Comparison of ENCODE assay signal across 10 cellular contexts in genomic region chr5:14155075-14155474, GRCh38. TPM values are rescaled to one million over a fixed set of nuclear protein-coding genes. Genes with fewer than 3 reads are reported as not detected.
DNase-seq lines count a peak whose midpoint lies in the region; ATAC-seq and TF ChIP-seq lines count a peak whose summit lies in the region.
"Had no signal": no experiment of that assay in that cellular context is flagged by ENCODE, and none has a peak within 500 bp of the region (broad histone marks: within the 10 kb centered on the region; RNA-seq: fewer than 3 reads in every experiment).

No MANE protein-coding gene starts in this region.

- no peak overlapping the region for H2AFZ ChIP-seq in osteoblast (ENCODE audit: low read length)

- H3K9me3 ChIP-seq in MG63 (no peaks in the 10 kb centered on the region), osteoblast (ENCODE audit: low read depth, low read length) (no peaks in the 10 kb centered on the region)

- no peak overlapping the region for H3K27ac Mint-ChIP-seq in activated T-cell treated with anti-CD3 and anti-CD28 coated beads, Interleukin-2, amount 50 U/mL, for 24 hours
- H3K27ac Mint-ChIP-seq in activated CD8-positive, alpha-beta T cell treated with anti-CD3 and anti-CD28 coated beads, Interleukin-2, amount 10 ng/mL, durations not matched to agents 7 days and 5 days, result no peak overlapping the region

- peaks cover 94% of the 10 kb centered on the region for H3K79me2 ChIP-seq in osteoblast (ENCODE audit: insufficient read depth, low read length)

- peak; percentile 73 for ATAC-seq in GM18870 (IDR thresholded peaks at IDR 0.05; ENCODE audit: unreplicated experiment)
- ATAC-seq in HG02610 (IDR thresholded peaks at IDR 0.05; ENCODE audit: unreplicated experiment), result peak; percentile 47
- ATAC-seq in activated CD8-positive, alpha-beta T cell treated with anti-CD3 and anti-CD28 coated beads, Interleukin-2, amount 10 ng/mL, durations not matched to agents 7 days and 5 days, result no peak

- H3K27ac ChIP-seq in osteoblast (ENCODE audit: low read depth, low read length), result peak overlapping the region; percentile 97

- peaks cover 1% of the 10 kb centered on the region for H3K4me1 Mint-ChIP-seq in activated T-cell treated with anti-CD3 and anti-CD28 coated beads, Interleukin-2, amount 50 U/mL, for 24 hours (ENCODE audit: low read depth)
- no peaks in the 10 kb centered on the region for H3K4me1 Mint-ChIP-seq in activated CD8-positive, alpha-beta T cell treated with anti-CD3 and anti-CD28 coated beads, Interleukin-2, amount 10 ng/mL, durations not matched to agents 7 days and 5 days (ENCODE audit: low read depth)

- CTCF ChIA-PET in activated CD8-positive, alpha-beta T cell treated with anti-CD3 and anti-CD28 coated beads, Interleukin-2, amount 10 ng/mL, durations not matched to agents 7 days and 5 days (lab: Charles Lee), result no interaction called here

- peaks cover 52% of the 10 kb centered on the region for H4K20me1 ChIP-seq in osteoblast (ENCODE audit: insufficient read depth, low read length)

- peak overlapping the region; percentile 17 for H3K4me3 ChIP-seq in MG63
- H3K4me3 ChIP-seq in osteoblast (ENCODE audit: insufficient read depth, low read length), result no peak overlapping the region

- H3K36me3 Mint-ChIP-seq in activated T-cell treated with anti-CD3 and anti-CD28 coated beads, Interleukin-2, amount 50 U/mL, for 24 hours (ENCODE audit: low read depth), result no peaks in the 10 kb centered on the region
- H3K36me3 Mint-ChIP-seq in activated CD8-positive, alpha-beta T cell treated with anti-CD3 and anti-CD28 coated beads, Interleukin-2, amount 10 ng/mL, durations not matched to agents 7 days and 5 days (ENCODE audit: low read depth), result no peaks in the 10 kb centered on the region

- H3K27me3 ChIP-seq in MG63 (no peaks in the 10 kb centered on the region), osteoblast (ENCODE audit: insufficient read depth, low read length) (no peaks in the 10 kb centered on the region)

- H3K36me3 ChIP-seq in MG63 (peaks cover 40% of the 10 kb centered on the region), osteoblast (ENCODE audit: insufficient read depth, low read length) (no peaks in the 10 kb centered on the region)

- H3K4me3 Mint-ChIP-seq in activated T-cell treated with anti-CD3 and anti-CD28 coated beads, Interleukin-2, amount 50 U/mL, for 24 hours, result no peak overlapping the region
- H3K4me3 Mint-ChIP-seq in activated CD8-positive, alpha-beta T cell treated with anti-CD3 and anti-CD28 coated beads, Interleukin-2, amount 10 ng/mL, durations not matched to agents 7 days and 5 days, result no peak overlapping the region

- H3K27me3 Mint-ChIP-seq in activated T-cell treated with anti-CD3 and anti-CD28 coated beads, Interleukin-2, amount 50 U/mL, for 24 hours, result peaks cover 26% of the 10 kb centered on the region
- H3K27me3 Mint-ChIP-seq in activated CD8-positive, alpha-beta T cell treated with anti-CD3 and anti-CD28 coated beads, Interleukin-2, amount 10 ng/mL, durations not matched to agents 7 days and 5 days (ENCODE audit: low read depth), result peaks cover 10% of the 10 kb centered on the region

- H3K4me1 ChIP-seq in osteoblast (ENCODE audit: insufficient read depth, low read length), result peaks cover 62% of the 10 kb centered on the region

- POLR2A ChIA-PET in activated CD8-positive, alpha-beta T cell treated with anti-CD3 and anti-CD28 coated beads, Interleukin-2, amount 10 ng/mL, durations not matched to agents 7 days and 5 days (lab: Charles Lee), result no interaction called here

- H3K9me3 Mint-ChIP-seq in activated T-cell treated with anti-CD3 and anti-CD28 coated beads, Interleukin-2, amount 50 U/mL, for 24 hours, result no peaks in the 10 kb centered on the region
- H3K9me3 Mint-ChIP-seq in activated CD8-positive, alpha-beta T cell treated with anti-CD3 and anti-CD28 coated beads, Interleukin-2, amount 10 ng/mL, durations not matched to agents 7 days and 5 days (ENCODE audit: insufficient read depth), result no peaks in the 10 kb centered on the region

- TF ChIP-seq CTCF in osteoblast (IDR thresholded peaks at IDR 0.05; ENCODE audit: extremely low read depth, low read depth, low read length), result no peak

- DNase-seq in MG63 (no peak), osteoblast (ENCODE audit: insufficient read length, low spot score, missing footprints) (no peak), COR-L47 (lab: John Stamatoyannopoulos, UW) (no peak), inferior parietal cortex (ENCODE audit: extremely low spot score) (no peak)
- no peak for DNase-seq in activated T-cell treated with anti-CD3 and anti-CD28 coated beads, Interleukin-2, amount 50 U/mL, for 24 hours
- no peak for DNase-seq in activated CD8-positive, alpha-beta T cell treated with anti-CD3 and anti-CD28 coated beads, Interleukin-2, amount 10 ng/mL, durations not matched to agents 7 days and 5 days
- DNase-seq: NCI-H2171 treated with DMSO at 0.1 percent for 48 hours; stimulated activated naive CD4-positive, alpha-beta T cell had no signal

- H3K4me2 ChIP-seq in osteoblast (ENCODE audit: insufficient read depth, low read length), result peak overlapping the region; percentile 87

RNA-seq across cellular contexts. Expression of gene TRIO, which starts 11.9 kb away (rescaled TPM):
- total RNA-seq in MG63 (2014; rRNA removed; shearing (Covaris generic); ENCODE audit: low replicate concordance), result 123 and 124 TPM in 2 replicates
- 246 and 274 TPM in 2 replicates for total RNA-seq in osteoblast
- 1 to 10 TPM; 3.5 to 6.6 TPM for total RNA-seq in activated CD8-positive, alpha-beta T cell treated with anti-CD3 and anti-CD28 coated beads, Interleukin-2, amount 10 ng/mL, durations not matched to agents 7 days and 5 days

Comparison
In these comparisons a context has a peak if more than half of its experiments do, and no peak if none do; other contexts are left out.
1. RNA of gene TRIO, which starts 11.9 kb away (total RNA-seq): 246 to 274 TPM in osteoblast and 123 to 124 TPM in MG63; 3.5 to 6.6 TPM in activated CD8-positive, alpha-beta T cell treated with anti-CD3 and anti-CD28 coated beads, Interleukin-2, amount 10 ng/mL, durations not matched to agents 7 days and 5 days; every median in the first group is over 10 times any median in the second.